In genomic region chr12:102061096-102061555, GRCh38 we compare ENCODE assay signal across 8 cellular contexts. TPM values are rescaled to one million over a fixed set of nuclear protein-coding genes. Genes with fewer than 3 reads are reported as not detected.
DNase-seq lines count a peak whose midpoint lies in the region; ATAC-seq and TF ChIP-seq lines count a peak whose summit lies in the region.

No MANE protein-coding gene starts in this region.

- H3K4me3 ChIP-seq in CD4-positive, alpha-beta memory T cell (ENCODE audit: low read length in 2 of 2): peak overlapping the region; percentile 59 to 78
- peak overlapping the region; percentile 66; the same call in 1 of the 2 replicates for H3K4me3 ChIP-seq in iPS DF 6.9 (ENCODE audit: low read length)
- peak overlapping the region; percentile 84 for H3K4me3 ChIP-seq in smooth muscle cell

- H3K4me1 ChIP-seq in CD4-positive, alpha-beta memory T cell (ENCODE audit: insufficient read depth, low read length): peaks cover 31% of the 10 kb centered on the region
- H3K4me1 ChIP-seq in iPS DF 6.9 (ENCODE audit: control insufficient read depth, insufficient read depth, low read length): no peaks in the 10 kb centered on the region
- H3K4me1 ChIP-seq in smooth muscle cell (ENCODE audit: low read depth): peaks cover 4% of the 10 kb centered on the region

- ATAC-seq in GM19463 (IDR thresholded peaks at IDR 0.05; ENCODE audit: unreplicated experiment) (peak; percentile 33), HG03571 (IDR thresholded peaks at IDR 0.05; ENCODE audit: unreplicated experiment) (peak; percentile 33)
- ATAC-seq in activated naive CD8-positive, alpha-beta T cell treated with anti-CD3 and anti-CD28 coated beads, Interleukin-2, amount 10 ng/mL, durations not matched to agents 7 days and 5 days (ENCODE audit: low read depth): peak; percentile 26

- no peaks in the 10 kb centered on the region for H3K9me3 Mint-ChIP-seq in CD4-positive, alpha-beta memory T cell
- H3K9me3 Mint-ChIP-seq in activated naive CD8-positive, alpha-beta T cell treated with anti-CD3 and anti-CD28 coated beads, Interleukin-2, amount 10 ng/mL, durations not matched to agents 7 days and 5 days: no peaks in the 10 kb centered on the region

- CTCF ChIA-PET in CD4-positive, alpha-beta memory T cell (lab: Charles Lee; ENCODE audit: partially characterized antibody): interaction anchor here (1.2 kb wide), 1 partner anchor 39 kb away, joined by 4 read pairs; no protein-coding TSS in a partner anchor

- H3K9ac ChIP-seq in smooth muscle cell (ENCODE audit: low read depth): peak overlapping the region; percentile 71

- H3K27ac ChIP-seq in CD4-positive, alpha-beta memory T cell (ENCODE audit: low read depth, low read length): peak overlapping the region; percentile 97
- H3K27ac ChIP-seq in iPS DF 6.9 (ENCODE audit: low read length): no peak overlapping the region
- H3K27ac ChIP-seq in smooth muscle cell (ENCODE audit: low read depth): peak overlapping the region; percentile 1

- H3K4me2 ChIP-seq in smooth muscle cell: peak overlapping the region; percentile 96

- H3K4me1 Mint-ChIP-seq in CD4-positive, alpha-beta memory T cell: peaks cover 30 to 53% (median 42%) of the 10 kb centered on the region in 4 donors
- peaks cover 32% of the 10 kb centered on the region for H3K4me1 Mint-ChIP-seq in activated naive CD8-positive, alpha-beta T cell treated with anti-CD3 and anti-CD28 coated beads, Interleukin-2, amount 10 ng/mL, durations not matched to agents 7 days and 5 days

- no peaks in the 10 kb centered on the region for H3K27me3 ChIP-seq in CD4-positive, alpha-beta memory T cell (ENCODE audit: insufficient read depth, low read length)
- H3K27me3 ChIP-seq in iPS DF 6.9 (ENCODE audit: control insufficient read depth, insufficient read depth, low read length) (no peaks in the 10 kb centered on the region), smooth muscle cell (ENCODE audit: low read depth) (no peaks in the 10 kb centered on the region)

- DNase-seq in CD4-positive, alpha-beta memory T cell: peak; percentile 31 to 67 (median 37)
- DNase-seq in activated naive CD8-positive, alpha-beta T cell treated with anti-CD3 and anti-CD28 coated beads, Interleukin-2, amount 10 ng/mL, durations not matched to agents 7 days and 5 days: no peak
- no peak for DNase-seq in iPS DF 6.9 (ENCODE audit: low read depth, low spot score)
- no peak for DNase-seq in smooth muscle cell (lab: John Stamatoyannopoulos, UW; ENCODE audit: unreplicated experiment)
- DNase-seq in epidermal melanocyte (ENCODE audit: insufficient read length, low spot score): no peak
- no peak for DNase-seq in stimulated activated naive CD4-positive, alpha-beta T cell treated with Interleukin-2 at 50 U/mL for 16 hours (lab: John Stamatoyannopoulos, UW)

- H4K20me1 ChIP-seq in smooth muscle cell (ENCODE audit: low read depth): no peaks in the 10 kb centered on the region

- peaks cover 3% of the 10 kb centered on the region for H3K79me2 ChIP-seq in smooth muscle cell (ENCODE audit: low read depth)

- intact Hi-C loops in CD4-positive, alpha-beta memory T cell (cut with micrococcal nuclease): loop anchor here (5.0 to 10.0 kb wide), 2 partner anchors 286 to 364 kb away; partner anchors contain the start of gene CHPT1

- H3K27me3 Mint-ChIP-seq in CD4-positive, alpha-beta memory T cell: peaks cover under 1 to 3% of the 10 kb centered on the region in 2 donors
- H3K27me3 Mint-ChIP-seq in activated naive CD8-positive, alpha-beta T cell treated with anti-CD3 and anti-CD28 coated beads, Interleukin-2, amount 10 ng/mL, durations not matched to agents 7 days and 5 days: peaks cover 1% of the 10 kb centered on the region

- POLR2A ChIA-PET in CD4-positive, alpha-beta memory T cell (lab: Charles Lee; ENCODE audit: partially characterized antibody): interaction anchor here (0.6 to 2.3 kb wide), 10 partner anchors 10 to 1869 kb away, joined by 3 to 23 read pairs (median 4); partner anchors contain the start of genes ARL1, DRAM1, HSP90B1 and NUP37
- POLR2A ChIA-PET in activated naive CD8-positive, alpha-beta T cell treated with anti-CD3 and anti-CD28 coated beads, Interleukin-2, amount 10 ng/mL, durations not matched to agents 7 days and 5 days (lab: Charles Lee): interaction anchor here (1.2 to 1.8 kb wide), 7 partner anchors 9 to 59 kb away, joined by 5 to 19 read pairs (median 5); partner anchors contain the start of genes NUP37 and PARPBP

- peak overlapping the region; percentile 89 for H2AFZ ChIP-seq in smooth muscle cell (ENCODE audit: low read depth)

- H3F3A ChIP-seq in smooth muscle cell (ENCODE audit: low read depth): no peaks in the 10 kb centered on the region

- WGBS in iPS DF 6.9 (ENCODE audit: insufficient coverage, insufficient read length): no CpG with 5 or more reads among the region's 9 CpGs
- WGBS in smooth muscle cell (ENCODE audit: low lambda C conversion rate): 60% methylated on average over 9 of the region's 9 CpGs

- H3K4me3 Mint-ChIP-seq in CD4-positive, alpha-beta memory T cell: peak overlapping the region; percentile 94 to 100 (median 98)
- H3K4me3 Mint-ChIP-seq in activated naive CD8-positive, alpha-beta T cell treated with anti-CD3 and anti-CD28 coated beads, Interleukin-2, amount 10 ng/mL, durations not matched to agents 7 days and 5 days: peak overlapping the region; percentile 96

- peaks cover 6% of the 10 kb centered on the region for H3K36me3 ChIP-seq in CD4-positive, alpha-beta memory T cell (ENCODE audit: insufficient read depth, low read length)
- H3K36me3 ChIP-seq in iPS DF 6.9 (ENCODE audit: control insufficient read depth, insufficient read depth, low read length): no peaks in the 10 kb centered on the region
- peaks cover 8% of the 10 kb centered on the region for H3K36me3 ChIP-seq in smooth muscle cell (ENCODE audit: low read depth)

- peak overlapping the region; percentile 98 to 99 (median 99) for H3K27ac Mint-ChIP-seq in CD4-positive, alpha-beta memory T cell
- peak overlapping the region; percentile 98 for H3K27ac Mint-ChIP-seq in activated naive CD8-positive, alpha-beta T cell treated with anti-CD3 and anti-CD28 coated beads, Interleukin-2, amount 10 ng/mL, durations not matched to agents 7 days and 5 days

- no peak for TF ChIP-seq CTCF in smooth muscle cell (IDR thresholded peaks at IDR 0.05; ENCODE audit: borderline replicate concordance, insufficient read depth, poor library complexity, severe bottlenecking)

- no peaks in the 10 kb centered on the region for H3K9me3 ChIP-seq in CD4-positive, alpha-beta memory T cell (ENCODE audit: control insufficient read depth in 1 of 2, low read length in 2 of 2)
- H3K9me3 ChIP-seq in iPS DF 6.9 (ENCODE audit: control insufficient read depth, insufficient read depth, low read length) (no peaks in the 10 kb centered on the region), smooth muscle cell (replicated peaks; ENCODE audit: low read depth) (no peaks in the 10 kb centered on the region)

- peaks cover 29 to 36% of the 10 kb centered on the region in 2 donors for H3K36me3 Mint-ChIP-seq in CD4-positive, alpha-beta memory T cell
- peaks cover 30% of the 10 kb centered on the region for H3K36me3 Mint-ChIP-seq in activated naive CD8-positive, alpha-beta T cell treated with anti-CD3 and anti-CD28 coated beads, Interleukin-2, amount 10 ng/mL, durations not matched to agents 7 days and 5 days

RNA-seq across cellular contexts. Expression of gene WASHC3, which starts 0.7 kb away (rescaled TPM):
- 10 to 100 TPM; 44.6 to 46.5 TPM for total RNA-seq in CD4-positive, alpha-beta memory T cell
- polyA plus RNA-seq in CD4-positive, alpha-beta memory T cell: 100 to 1,000 TPM in 1 of 2 donors, 10 to 100 TPM in 1; 94.1 to 107 TPM
- 10 to 100 TPM; 53.2 to 58.0 TPM for total RNA-seq in activated naive CD8-positive, alpha-beta T cell treated with anti-CD3 and anti-CD28 coated beads, Interleukin-2, amount 10 ng/mL, durations not matched to agents 7 days and 5 days
- 53.2 and 58.5 TPM in 2 replicates for total RNA-seq in smooth muscle cell
- 70.1 and 71.7 TPM in 2 replicates for polyA plus RNA-seq in smooth muscle cell

RNA-seq across cellular contexts. Expression of gene NUP37, which starts 58.8 kb away (rescaled TPM):
- total RNA-seq in CD4-positive, alpha-beta memory T cell: 10 to 100 TPM; 17.0 to 18.8 TPM
- polyA plus RNA-seq in CD4-positive, alpha-beta memory T cell: 10 to 100 TPM; 32.6 to 34.5 TPM
- total RNA-seq in activated naive CD8-positive, alpha-beta T cell treated with anti-CD3 and anti-CD28 coated beads, Interleukin-2, amount 10 ng/mL, durations not matched to agents 7 days and 5 days: 10 to 100 TPM; 47.7 to 49.2 TPM
- total RNA-seq in smooth muscle cell: 49.2 and 57.6 TPM in 2 replicates
- 35.7 and 38.1 TPM in 2 replicates for polyA plus RNA-seq in smooth muscle cell

RNA-seq across cellular contexts. Expression of gene PARPBP, which starts 58.9 kb away (rescaled TPM):
- 1 to 10 TPM; 2.3 to 2.6 TPM for total RNA-seq in CD4-positive, alpha-beta memory T cell
- 1 to 10 TPM; 2.1 to 2.8 TPM for polyA plus RNA-seq in CD4-positive, alpha-beta memory T cell
- total RNA-seq in activated naive CD8-positive, alpha-beta T cell treated with anti-CD3 and anti-CD28 coated beads, Interleukin-2, amount 10 ng/mL, durations not matched to agents 7 days and 5 days: 10 to 100 TPM; 19.0 to 20.5 TPM
- 7.9 and 8.2 TPM in 2 replicates for total RNA-seq in smooth muscle cell
- polyA plus RNA-seq in smooth muscle cell: 3.7 and 4.7 TPM in 2 replicates

Comparison
In these comparisons a context has a peak if more than half of its experiments do, and no peak if none do; other contexts are left out.
1. DNase-seq: peak in CD4-positive, alpha-beta memory T cell (5 of 5); none in activated naive CD8-positive, alpha-beta T cell treated with anti-CD3 and anti-CD28 coated beads, Interleukin-2, amount 10 ng/mL, durations not matched to agents 7 days and 5 days (single experiment), iPS DF 6.9 (single experiment), smooth muscle cell (single experiment), epidermal melanocyte (single experiment) and stimulated activated naive CD4-positive, alpha-beta T cell treated with Interleukin-2 at 50 U/mL for 16 hours (single experiment).
2. Peak in every context shown above with its lines, with median percentiles within 50 percentile points of each other: H3K4me3 ChIP-seq and ATAC-seq.